Comparison of ENCODE assay signal across 23 cellular contexts in genomic region chr10:90855126-90855525, GRCh38. TPM values are rescaled to one million over a fixed set of nuclear protein-coding genes. Genes with fewer than 3 reads are reported as not detected.
"Had no signal": no experiment of that assay in that cellular context is flagged by ENCODE, and none has a peak within 500 bp of the region (broad histone marks: within the 10 kb centered on the region; RNA-seq: fewer than 3 reads in every experiment).

No MANE protein-coding gene starts in this region.

- H3K4me2 ChIP-seq: hepatocyte had no signal

- H3K27ac ChIP-seq: cardiac muscle cell, hepatocyte, pancreas, stomach, testis, upper lobe of right lung had no signal

- H3K4me3 Mint-ChIP-seq: activated B cell treated with CpG ODN at 0.5 μM for 24 hours; activated naive CD8-positive, alpha-beta T cell treated with anti-CD3 and anti-CD28 coated beads, Interleukin-2, amount 50 U/mL, for 24 hours; endodermal cell had no signal

- DNase-seq: activated B cell treated with CpG ODN at 0.5 μM for 24 hours; activated CD4-positive, alpha-beta T cell treated with anti-CD3 and anti-CD28 coated beads, Interleukin-2, amount 50 U/mL, for 1 hour; activated naive CD4-positive, alpha-beta T cell treated with Interleukin-2 at 50 U/mL for 16 hours; activated naive CD8-positive, alpha-beta T cell treated with anti-CD3 and anti-CD28 coated beads, Interleukin-2, amount 50 U/mL, for 24 hours; activated T-cell treated with anti-CD3 and anti-CD28 coated beads for 4 hours; aorta; endodermal cell; erythroblast; immature natural killer cell; left cardiac atrium; mucosa of descending colon; naive thymus-derived CD4-positive, alpha-beta T cell; pancreas; stimulated activated CD4-positive, alpha-beta T cell treated with anti-CD3 and anti-CD28 coated beads, Interleukin-2, amount 100 ng/mL, for 24 hours; stomach; T-helper 2 cell; testis; upper lobe of right lung had no signal

- H3K4me1 ChIP-seq: pancreas, testis had no signal

- H3K9me3 ChIP-seq: pancreas, testis, upper lobe of right lung had no signal

- H3K79me2 ChIP-seq: hepatocyte had no signal

- H3K36me3 ChIP-seq: cardiac muscle cell, pancreas, stomach, upper lobe of right lung had no signal

- H3K4me1 Mint-ChIP-seq: endodermal cell had no signal

- ATAC-seq: activated naive CD8-positive, alpha-beta T cell treated with anti-CD3 and anti-CD28 coated beads, Interleukin-2, amount 50 U/mL, for 24 hours; left cardiac atrium; mucosa of descending colon; naive thymus-derived CD4-positive, alpha-beta T cell; pancreas; sciatic nerve; upper lobe of right lung had no signal

- H3K27ac Mint-ChIP-seq: activated B cell treated with CpG ODN at 0.5 μM for 24 hours; activated naive CD8-positive, alpha-beta T cell treated with anti-CD3 and anti-CD28 coated beads, Interleukin-2, amount 50 U/mL, for 24 hours; endodermal cell; immature natural killer cell; naive thymus-derived CD4-positive, alpha-beta T cell had no signal

- H2AFZ ChIP-seq: hepatocyte had no signal

- H3K27me3 ChIP-seq: testis had no signal

- H3K4me3 ChIP-seq: cardiac muscle cell, hepatocyte, lung, mucosa of descending colon, pancreas, stomach, testis, upper lobe of right lung had no signal

RNA-seq across cellular contexts. Expression of gene HTR7, which starts 2.7 kb away (rescaled TPM):
- total RNA-seq: activated B cell treated with CpG ODN at 0.5 μM for 24 hours; activated CD8-positive, alpha-beta memory T cell treated with anti-CD3 and anti-CD28 coated beads for 36 hours; cardiac muscle cell had no signal
- polyA plus RNA-seq: cardiac muscle cell; naive thymus-derived CD4-positive, alpha-beta T cell had no signal
